In genomic region chr1:153607381-153607780, GRCh38 we compare ENCODE assay signal across 2 cellular contexts.
TF ChIP-seq lines count a peak whose summit lies in the region.

No MANE protein-coding gene starts in this region.

TF ChIP-seq in SK-N-SH, 30 proteins besides CTCF, POLR2A, EP300 and RAD21 (continued from another document):
- TF ChIP-seq CHD2 (IDR thresholded peaks at IDR 0.05; ENCODE audit: low read length, partially characterized antibody) (no peak), YY1 (IDR thresholded peaks at IDR 0.05; ENCODE audit: low read depth) (no peak), MAX (IDR thresholded peaks at IDR 0.05; ENCODE audit: low read depth) (no peak), FOSL2 (IDR thresholded peaks at IDR 0.05; ENCODE audit: borderline replicate concordance, low read depth) (no peak), POLR2AphosphoS5 (IDR thresholded peaks at IDR 0.05; ENCODE audit: low read depth, low read length) (no peak), JUND (IDR thresholded peaks at IDR 0.05) (no peak), EZH2phosphoT487 (IDR thresholded peaks at IDR 0.05; ENCODE audit: borderline replicate concordance, low read depth) (no peak), FOXJ3 (CRISPR knock-in tag; IDR thresholded peaks at IDR 0.05) (no peak), TCF12 (IDR thresholded peaks at IDR 0.05) (no peak), MEF2A (IDR thresholded peaks at IDR 0.05; ENCODE audit: borderline replicate concordance, low read depth) (no peak), RXRA (IDR thresholded peaks at IDR 0.05; ENCODE audit: borderline replicate concordance, low read depth) (no peak), SIN3A (IDR thresholded peaks at IDR 0.05; ENCODE audit: borderline replicate concordance, low read depth, low read length) (no peak), ZBTB33 (IDR thresholded peaks at IDR 0.05; ENCODE audit: borderline replicate concordance, low read depth) (no peak), RFX5 (IDR thresholded peaks at IDR 0.05; ENCODE audit: low read length) (no peak), MXI1 (IDR thresholded peaks at IDR 0.05; ENCODE audit: low read depth, low read length) (no peak), TEAD4 (IDR thresholded peaks at IDR 0.05; ENCODE audit: borderline replicate concordance, insufficient read depth) (no peak)
- TF ChIP-seq, protein P1, sequence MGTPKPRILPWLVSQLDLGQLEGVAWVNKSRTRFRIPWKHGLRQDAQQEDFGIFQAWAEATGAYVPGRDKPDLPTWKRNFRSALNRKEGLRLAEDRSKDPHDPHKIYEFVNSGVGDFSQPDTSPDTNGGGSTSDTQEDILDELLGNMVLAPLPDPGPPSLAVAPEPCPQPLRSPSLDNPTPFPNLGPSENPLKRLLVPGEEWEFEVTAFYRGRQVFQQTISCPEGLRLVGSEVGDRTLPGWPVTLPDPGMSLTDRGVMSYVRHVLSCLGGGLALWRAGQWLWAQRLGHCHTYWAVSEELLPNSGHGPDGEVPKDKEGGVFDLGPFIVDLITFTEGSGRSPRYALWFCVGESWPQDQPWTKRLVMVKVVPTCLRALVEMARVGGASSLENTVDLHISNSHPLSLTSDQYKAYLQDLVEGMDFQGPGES (IDR thresholded peaks at IDR 0.05; ENCODE audit: low read depth, low read length): no peak

TF ChIP-seq in SK-N-SH treated with all-trans-retinoic acid at 6 μM for 48 hours, 23 proteins besides CTCF, POLR2A, EP300 and RAD21 (continued from another document):
- TF ChIP-seq, protein P2, sequence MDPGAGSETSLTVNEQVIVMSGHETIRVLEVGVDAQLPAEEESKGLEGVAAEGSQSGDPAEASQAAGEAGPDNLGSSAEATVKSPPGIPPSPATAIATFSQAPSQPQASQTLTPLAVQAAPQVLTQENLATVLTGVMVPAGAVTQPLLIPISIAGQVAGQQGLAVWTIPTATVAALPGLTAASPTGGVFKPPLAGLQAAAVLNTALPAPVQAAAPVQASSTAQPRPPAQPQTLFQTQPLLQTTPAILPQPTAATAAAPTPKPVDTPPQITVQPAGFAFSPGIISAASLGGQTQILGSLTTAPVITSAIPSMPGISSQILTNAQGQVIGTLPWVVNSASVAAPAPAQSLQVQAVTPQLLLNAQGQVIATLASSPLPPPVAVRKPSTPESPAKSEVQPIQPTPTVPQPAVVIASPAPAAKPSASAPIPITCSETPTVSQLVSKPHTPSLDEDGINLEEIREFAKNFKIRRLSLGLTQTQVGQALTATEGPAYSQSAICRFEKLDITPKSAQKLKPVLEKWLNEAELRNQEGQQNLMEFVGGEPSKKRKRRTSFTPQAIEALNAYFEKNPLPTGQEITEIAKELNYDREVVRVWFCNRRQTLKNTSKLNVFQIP (CRISPR knock-in tag; IDR thresholded peaks at IDR 0.05; ENCODE audit: borderline replicate concordance, low read depth): no peak
- TF ChIP-seq, protein P3, sequence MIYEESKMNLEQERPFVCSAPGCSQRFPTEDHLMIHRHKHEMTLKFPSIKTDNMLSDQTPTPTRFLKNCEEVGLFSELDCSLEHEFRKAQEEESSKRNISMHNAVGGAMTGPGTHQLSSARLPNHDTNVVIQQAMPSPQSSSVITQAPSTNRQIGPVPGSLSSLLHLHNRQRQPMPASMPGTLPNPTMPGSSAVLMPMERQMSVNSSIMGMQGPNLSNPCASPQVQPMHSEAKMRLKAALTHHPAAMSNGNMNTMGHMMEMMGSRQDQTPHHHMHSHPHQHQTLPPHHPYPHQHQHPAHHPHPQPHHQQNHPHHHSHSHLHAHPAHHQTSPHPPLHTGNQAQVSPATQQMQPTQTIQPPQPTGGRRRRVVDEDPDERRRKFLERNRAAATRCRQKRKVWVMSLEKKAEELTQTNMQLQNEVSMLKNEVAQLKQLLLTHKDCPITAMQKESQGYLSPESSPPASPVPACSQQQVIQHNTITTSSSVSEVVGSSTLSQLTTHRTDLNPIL (CRISPR knock-in tag; IDR thresholded peaks at IDR 0.05; ENCODE audit: low read depth): no peak
